ENCODE assay signal across 34 cellular contexts in the genomic region with DNA sequence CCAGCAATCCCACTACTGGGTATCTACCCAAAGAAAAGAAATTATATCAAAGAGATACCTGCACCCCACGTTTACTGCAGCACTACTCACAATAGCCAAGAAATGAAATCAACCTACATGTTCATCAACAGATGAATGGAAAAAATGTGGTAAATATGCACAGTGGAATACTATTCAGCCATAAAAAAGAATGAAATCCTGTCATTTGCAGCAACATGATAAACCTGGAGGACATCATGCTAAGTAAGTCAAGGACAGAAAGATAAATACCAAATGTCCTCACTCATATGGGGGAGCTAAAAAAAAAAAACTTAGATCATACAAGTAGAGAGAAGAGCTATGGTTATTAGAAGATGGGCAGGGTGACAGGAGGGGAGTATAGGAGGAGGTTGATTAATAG.
"Had no signal": no experiment of that assay in that cellular context is flagged by ENCODE, and none has a peak within 500 bp of the region (broad histone marks: within the 10 kb centered on the region; RNA-seq: fewer than 3 reads in every experiment).

No MANE protein-coding gene starts in this region.

- DNase-seq: activated B cell treated with CpG ODN at 0.5 μM for 24 hours; activated CD4-positive, alpha-beta memory T cell treated with anti-CD3 and anti-CD28 coated beads for 36 hours; activated CD4-positive, alpha-beta T cell treated with anti-CD3 and anti-CD28 coated beads for 4 hours; activated CD4-positive, alpha-beta T cell treated with anti-CD3 and anti-CD28 coated beads, Interleukin-2, amount 50 U/mL, for 1 hour; activated CD4-positive, alpha-beta T cell treated with anti-CD3 and anti-CD28 coated beads, Interleukin-2, amount 50 U/mL, for 4 hours; activated CD4-positive, CD25-positive, alpha-beta regulatory T cell treated with anti-CD3 and anti-CD28 coated beads, Interleukin-2, amount 50 U/mL, for 72 hours; activated CD8-positive, alpha-beta memory T cell treated with anti-CD3 and anti-CD28 coated beads, Interleukin-2, amount 50 U/mL, for 4 hours; activated CD8-positive, alpha-beta T cell treated with anti-CD3 and anti-CD28 coated beads for 36 hours; activated effector memory CD4-positive, alpha-beta T cell treated with anti-CD3 and anti-CD28 coated beads, Interleukin-2, amount 50 U/mL, for 16 hours; activated gamma-delta T cell treated with Interleukin-2 at 50 U/mL for 16 hours; activated naive CD4-positive, alpha-beta T cell; activated naive CD4-positive, alpha-beta T cell treated with anti-CD3 and anti-CD28 coated beads for 36 hours; activated naive CD4-positive, alpha-beta T cell treated with anti-CD3 and anti-CD28 coated beads, Interleukin-2, amount 50 U/mL, for 16 hours; activated naive CD8-positive, alpha-beta T cell treated with anti-CD3 and anti-CD28 coated beads for 36 hours; activated T-cell treated with anti-CD3 and anti-CD28 coated beads for 4 hours; activated T-cell treated with anti-CD3 and anti-CD28 coated beads, Interleukin-2, amount 50 U/mL, for 1 hour; activated T-cell treated with anti-CD3 and anti-CD28 coated beads, Interleukin-2, amount 50 U/mL, for 4 hours; adrenal gland; amygdala; anterior cingulate cortex; caudate nucleus; cerebellar nuclear complex; colonic mucosa; T-helper 1 cell; T-helper 2 cell; T-helper 9 cell had no signal

- ATAC-seq: activated CD8-positive, alpha-beta T cell treated with anti-CD3 and anti-CD28 coated beads for 36 hours; activated naive CD4-positive, alpha-beta T cell treated with anti-CD3 and anti-CD28 coated beads, Interleukin-2, amount 50 U/mL, for 72 hours; activated T-cell treated with anti-CD3 and anti-CD28 coated beads, Interleukin-2, amount 50 U/mL, for 4 hours had no signal

- H3K4me3 Mint-ChIP-seq: activated B cell treated with CpG ODN at 0.5 μM for 24 hours; activated CD4-positive, alpha-beta memory T cell treated with anti-CD3 and anti-CD28 coated beads for 36 hours; activated CD8-positive, alpha-beta T cell treated with anti-CD3 and anti-CD28 coated beads for 36 hours; activated naive CD4-positive, alpha-beta T cell treated with anti-CD3 and anti-CD28 coated beads for 36 hours; activated naive CD8-positive, alpha-beta T cell treated with anti-CD3 and anti-CD28 coated beads for 36 hours; activated T-cell treated with anti-CD3 and anti-CD28 coated beads, Interleukin-2, amount 50 U/mL, for 4 hours; brain; central memory CD8-positive, alpha-beta T cell; T-helper 1 cell treated with Interleukin-12 subunit alpha and Interleukin-12 subunit beta and Interleukin-4 antibody, amounts not matched to agents 30 μg/mL and 1 μg/mL, for 36 hours; T-helper 2 cell treated with Interferon-gamma antibody and Interleukin-4, amounts not matched to agents 5 μg/mL and 100 μg/mL, for 36 hours had no signal

- H3K27ac Mint-ChIP-seq: activated B cell treated with CpG ODN at 0.5 μM for 24 hours; activated CD4-positive, alpha-beta memory T cell treated with anti-CD3 and anti-CD28 coated beads for 36 hours; activated CD8-positive, alpha-beta T cell treated with anti-CD3 and anti-CD28 coated beads for 36 hours; activated naive CD4-positive, alpha-beta T cell treated with anti-CD3 and anti-CD28 coated beads for 36 hours; activated naive CD4-positive, alpha-beta T cell treated with anti-CD3 and anti-CD28 coated beads, Interleukin-2, amount 50 U/mL, for 72 hours; activated naive CD8-positive, alpha-beta T cell treated with anti-CD3 and anti-CD28 coated beads for 36 hours; brain; T-helper 1 cell treated with Interleukin-12 subunit alpha and Interleukin-12 subunit beta and Interleukin-4 antibody, amounts not matched to agents 30 μg/mL and 1 μg/mL, for 36 hours; T-helper 2 cell treated with Interferon-gamma antibody and Interleukin-4, amounts not matched to agents 5 μg/mL and 100 μg/mL, for 36 hours had no signal

- H3K4me1 ChIP-seq: adrenal gland, ascending aorta, colonic mucosa had no signal

- H3K9me3 ChIP-seq: adrenal gland, ascending aorta, colonic mucosa had no signal

- H3K27ac ChIP-seq: adrenal gland, ascending aorta, cardiac muscle cell, colonic mucosa, VCaP had no signal

- H3K9me3 Mint-ChIP-seq: activated B cell treated with CpG ODN at 0.5 μM for 24 hours; activated CD4-positive, alpha-beta memory T cell treated with anti-CD3 and anti-CD28 coated beads for 36 hours; activated CD8-positive, alpha-beta T cell treated with anti-CD3 and anti-CD28 coated beads for 36 hours; activated naive CD4-positive, alpha-beta T cell treated with anti-CD3 and anti-CD28 coated beads for 36 hours; activated naive CD4-positive, alpha-beta T cell treated with anti-CD3 and anti-CD28 coated beads, Interleukin-2, amount 50 U/mL, for 72 hours; activated naive CD8-positive, alpha-beta T cell treated with anti-CD3 and anti-CD28 coated beads for 36 hours; activated T-cell treated with anti-CD3 and anti-CD28 coated beads, Interleukin-2, amount 50 U/mL, for 4 hours; brain; central memory CD8-positive, alpha-beta T cell; T-helper 1 cell treated with Interleukin-12 subunit alpha and Interleukin-12 subunit beta and Interleukin-4 antibody, amounts not matched to agents 30 μg/mL and 1 μg/mL, for 36 hours; T-helper 2 cell treated with Interferon-gamma antibody and Interleukin-4, amounts not matched to agents 5 μg/mL and 100 μg/mL, for 36 hours had no signal

- H3K4me3 ChIP-seq: adrenal gland, ascending aorta, cardiac muscle cell, colonic mucosa had no signal

- H3K27me3 Mint-ChIP-seq: activated B cell treated with CpG ODN at 0.5 μM for 24 hours; activated CD4-positive, alpha-beta memory T cell treated with anti-CD3 and anti-CD28 coated beads for 36 hours; activated CD8-positive, alpha-beta T cell treated with anti-CD3 and anti-CD28 coated beads for 36 hours; activated naive CD8-positive, alpha-beta T cell treated with anti-CD3 and anti-CD28 coated beads for 36 hours; brain; central memory CD8-positive, alpha-beta T cell had no signal
